ENCODE assay signal across 13 cellular contexts in genomic region chr20:47664068-47664437, GRCh38.
A peak's percentile ranks its signal among the peaks of the same experiment; 100 is the strongest.
DNase-seq lines count a peak whose midpoint lies in the region; ATAC-seq and TF ChIP-seq lines count a peak whose summit lies in the region.
"Had no signal": no experiment of that assay in that cellular context is flagged by ENCODE, and none has a peak within 500 bp of the region (broad histone marks: within the 10 kb centered on the region; RNA-seq: fewer than 3 reads in every experiment).

No MANE protein-coding gene starts in this region.

- H3K4me1 Mint-ChIP-seq in stimulated activated naive B cell treated with anti-CD40 and anti-IgM and Interleukin-4, amounts not matched to agents 10 μg/mL and 1 μg/mL and 100 μg/mL, for 72 hours, result peaks cover 38 to 53% of the 10 kb centered on the region in 2 donors
- H3K4me1 Mint-ChIP-seq: endodermal cell had no signal

- intact Hi-C loops in OCI-LY7 (cut with micrococcal nuclease; ENCODE audit: unreplicated experiment), result loop anchor here (5.0 kb wide), 1 partner anchor 958 kb away; no protein-coding TSS in a partner anchor

- no TSS peak for BruUV-seq in OCI-LY7 (replicated peaks; lab: Mats Ljungman, UMichigan)

- ATAC-seq in SK-N-SH treated with all-trans-retinoic acid at 6 μM for 48 hours (peak; percentile 45), foreskin keratinocyte (peak; percentile 5), HG02840 (IDR thresholded peaks at IDR 0.05; ENCODE audit: low FRiP score, unreplicated experiment) (no peak)
- peak; percentile 4 to 7 for ATAC-seq in stimulated activated naive B cell treated with anti-CD40 and anti-IgM and Interleukin-4, amounts not matched to agents 10 μg/mL and 1 μg/mL and 100 μg/mL, for 72 hours (replicated peaks)

- peaks cover 36 to 56% of the 10 kb centered on the region in 2 donors for H3K36me3 Mint-ChIP-seq in stimulated activated naive B cell treated with anti-CD40 and anti-IgM and Interleukin-4, amounts not matched to agents 10 μg/mL and 1 μg/mL and 100 μg/mL, for 72 hours

- H4K20me1 ChIP-seq in SK-N-SH (ENCODE audit: insufficient read depth) (no peaks in the 10 kb centered on the region), OCI-LY7 (ENCODE audit: insufficient read depth, low read length) (no peaks in the 10 kb centered on the region)

- H3K4me3 Mint-ChIP-seq in stimulated activated naive B cell treated with anti-CD40 and anti-IgM and Interleukin-4, amounts not matched to agents 10 μg/mL and 1 μg/mL and 100 μg/mL, for 72 hours, result peak overlapping the region; percentile 2 to 32
- H3K4me3 Mint-ChIP-seq: activated CD4-positive, alpha-beta memory T cell treated with anti-CD3 and anti-CD28 coated beads for 36 hours; brain; endodermal cell; nephron had no signal

- H3K79me2 ChIP-seq in SK-N-SH (ENCODE audit: insufficient read depth), result no peaks in the 10 kb centered on the region
- H3K79me2 ChIP-seq in OCI-LY7 (ENCODE audit: insufficient read depth, low read depth, low read length), result no peaks in the 10 kb centered on the region

- POLR2A ChIA-PET in SK-N-SH (lab: Yijun Ruan, JAX) (no interaction called here), OCI-LY7 (lab: Charles Lee) (no interaction called here)

- H3F3A ChIP-seq in SK-N-SH (replicated peaks; ENCODE audit: insufficient read depth), result no peaks in the 10 kb centered on the region

- H3K9me3 Mint-ChIP-seq in stimulated activated naive B cell treated with anti-CD40 and anti-IgM and Interleukin-4, amounts not matched to agents 10 μg/mL and 1 μg/mL and 100 μg/mL, for 72 hours, result no peaks in the 10 kb centered on the region
- H3K9me3 Mint-ChIP-seq: activated CD4-positive, alpha-beta memory T cell treated with anti-CD3 and anti-CD28 coated beads for 36 hours; brain; endodermal cell; nephron had no signal

- no peak for TF ChIP-seq EP300 in SK-N-SH (IDR thresholded peaks at IDR 0.05; ENCODE audit: borderline replicate concordance in 1 of 2, low read depth in 1 of 2, low read length in 1 of 2)

- no peak overlapping the region for H2AFZ ChIP-seq in SK-N-SH (ENCODE audit: low read depth)
- H2AFZ ChIP-seq in OCI-LY7 (ENCODE audit: low read length), result no peak overlapping the region

- TF ChIP-seq RAD21 in SK-N-SH (IDR thresholded peaks at IDR 0.05; ENCODE audit: low read length), result no peak

- H3K4me1 ChIP-seq in SK-N-SH (ENCODE audit: control insufficient read depth in 1 of 2, insufficient read depth in 2 of 2, low read depth in 1 of 2, low read length in 1 of 2) (peaks cover 3 to 4% of the 10 kb centered on the region in 2 experiments; a peak in 2 of 4 replicates), OCI-LY7 (ENCODE audit: insufficient read depth, low read length, poor library complexity, severe bottlenecking) (no peaks in the 10 kb centered on the region), foreskin keratinocyte (peaks cover 5% of the 10 kb centered on the region)

- TF ChIP-seq CTCF in SK-N-SH (IDR thresholded peaks at IDR 0.05) (no peak), OCI-LY7 (conservative IDR thresholded peaks at IDR 0.05; ENCODE audit: low read length) (peak; percentile 14; the same call in 1 of the 2 replicates), foreskin keratinocyte (conservative IDR thresholded peaks at IDR 0.05) (no peak)

- H3K4me2 ChIP-seq in SK-N-SH (no peak overlapping the region), OCI-LY7 (ENCODE audit: low read length) (no peak overlapping the region)

- H3K27me3 Mint-ChIP-seq in stimulated activated naive B cell treated with anti-CD40 and anti-IgM and Interleukin-4, amounts not matched to agents 10 μg/mL and 1 μg/mL and 100 μg/mL, for 72 hours, result no peaks in the 10 kb centered on the region
- H3K27me3 Mint-ChIP-seq: activated CD4-positive, alpha-beta memory T cell treated with anti-CD3 and anti-CD28 coated beads for 36 hours; brain had no signal

- H3K9ac ChIP-seq in SK-N-SH, result no peak overlapping the region

- H3K9me3 ChIP-seq in SK-N-SH (no peaks in the 10 kb centered on the region), OCI-LY7 (ENCODE audit: low read length) (no peaks in the 10 kb centered on the region)

- H3K9me2 ChIP-seq in SK-N-SH (no peaks in the 10 kb centered on the region), OCI-LY7 (ENCODE audit: insufficient read depth, low read length) (no peaks in the 10 kb centered on the region)

- H3K27me3 ChIP-seq in SK-N-SH (ENCODE audit: insufficient read depth), result no peaks in the 10 kb centered on the region
- H3K27me3 ChIP-seq in foreskin keratinocyte, result no peaks in the 10 kb centered on the region

- no peak for DNase-seq in SK-N-SH
- DNase-seq in OCI-LY7 (ENCODE audit: low spot score), result no peak
- no peak for DNase-seq in foreskin keratinocyte
- DNase-seq in stimulated activated naive B cell treated with anti-CD40 and anti-IgM and Interleukin-4, amounts not matched to agents 10 μg/mL and 1 μg/mL and 100 μg/mL, for 72 hours, result no peak
- DNase-seq in SKM-1 (lab: John Stamatoyannopoulos, UW; ENCODE audit: unreplicated experiment), result no peak
- no peak for DNase-seq in DMS79 (lab: John Stamatoyannopoulos, UW)
- DNase-seq: NCI-H524 treated with DMSO at 0.1 percent for 48 hours had no signal

- WGBS in SK-N-SH (ENCODE audit: low lambda C conversion rate), result 100% methylated on average over 1 of the region's 2 CpGs

- H3K27ac ChIP-seq in SK-N-SH (ENCODE audit: low read depth in 2 of 2, low read length in 1 of 2) (no peak overlapping the region), OCI-LY7 (ENCODE audit: low read depth, low read length, poor library complexity, severe bottlenecking) (no peak overlapping the region), foreskin keratinocyte (no peak overlapping the region)

- CTCF ChIA-PET in SK-N-SH (lab: Yijun Ruan, JAX) (interaction anchor here (0.6 to 24.9 kb wide), 58 partner anchors 8 to 969 kb away, joined by 3 to 437 read pairs (median 4); no protein-coding TSS in a partner anchor), OCI-LY7 (lab: Charles Lee; ENCODE audit: unreplicated experiment) (interaction anchor here (1.0 kb wide), 1 partner anchor 14 kb away, joined by 3 read pairs; no protein-coding TSS in a partner anchor)

- H3K4me3 ChIP-seq in SK-N-SH (ENCODE audit: low read depth in 2 of 2, low read length in 1 of 2) (peak overlapping the region in 1 of 2 experiments; percentile 20; a peak in 1 of 4 replicates), OCI-LY7 (ENCODE audit: low read depth, low read length, poor library complexity, severe bottlenecking) (no peak overlapping the region)

- peak overlapping the region; percentile 83 for H3K27ac Mint-ChIP-seq in stimulated activated naive B cell treated with anti-CD40 and anti-IgM and Interleukin-4, amounts not matched to agents 10 μg/mL and 1 μg/mL and 100 μg/mL, for 72 hours
- H3K27ac Mint-ChIP-seq: activated CD4-positive, alpha-beta memory T cell treated with anti-CD3 and anti-CD28 coated beads for 36 hours; nephron had no signal

- H3K36me3 ChIP-seq in SK-N-SH (replicated peaks in 1 of 2; ENCODE audit: control insufficient read depth in 1 of 2, insufficient read depth in 2 of 2, low read length in 1 of 2), result peaks cover 0 to 28% of the 10 kb centered on the region in 2 experiments
- peaks cover 34% of the 10 kb centered on the region for H3K36me3 ChIP-seq in OCI-LY7 (ENCODE audit: insufficient read depth, low read length)

TF ChIP-seq in SK-N-SH treated with all-trans-retinoic acid at 6 μM for 48 hours, 23 proteins besides CTCF, POLR2A, EP300 and RAD21 (continues in another document):
- TF ChIP-seq TSHZ2 (CRISPR knock-in tag; IDR thresholded peaks at IDR 0.05), result no peak
- TF ChIP-seq OSR1 (CRISPR knock-in tag; IDR thresholded peaks at IDR 0.05), result no peak

TF ChIP-seq in SK-N-SH, 30 proteins besides CTCF, POLR2A, EP300 and RAD21 (continues in another document):
- TF ChIP-seq TCF12 (IDR thresholded peaks at IDR 0.05) (no peak), TEAD4 (IDR thresholded peaks at IDR 0.05; ENCODE audit: borderline replicate concordance, insufficient read depth) (no peak), MXI1 (IDR thresholded peaks at IDR 0.05; ENCODE audit: low read depth, low read length) (no peak), SIN3A (IDR thresholded peaks at IDR 0.05; ENCODE audit: borderline replicate concordance, low read depth, low read length) (no peak), NFIC (IDR thresholded peaks at IDR 0.05; ENCODE audit: borderline replicate concordance) (no peak), JUND (IDR thresholded peaks at IDR 0.05) (no peak), ZBTB33 (IDR thresholded peaks at IDR 0.05; ENCODE audit: borderline replicate concordance, low read depth) (no peak), EZH2phosphoT487 (IDR thresholded peaks at IDR 0.05; ENCODE audit: borderline replicate concordance, low read depth) (no peak)
